1 cellular context compared by ENCODE assay signal in genomic region chr17:18037482-18037881, GRCh38.
A peak's percentile ranks its signal among the peaks of the same experiment; 100 is the strongest.
TF ChIP-seq lines count a peak whose summit lies in the region.

No MANE protein-coding gene starts in this region.

TF ChIP-seq in GM12878, 131 proteins besides CTCF, POLR2A, EP300 and RAD21:
- no peak for TF ChIP-seq FOXK2 (IDR thresholded peaks at IDR 0.05)
- TF ChIP-seq TAF1 (IDR thresholded peaks at IDR 0.05; ENCODE audit: borderline replicate concordance, low read depth, low read length), result no peak
- TF ChIP-seq SMARCA5 (IDR thresholded peaks at IDR 0.05), result 0 out of 2 replicates have a peak, but pooled peaks have one; percentile 55
- TF ChIP-seq SPI1 (IDR thresholded peaks at IDR 0.05; ENCODE audit: borderline replicate concordance, insufficient read depth, low read depth, low read length), result peak; percentile 47; the same call in 1 of the 2 replicates
- no peak for TF ChIP-seq ATF3 (IDR thresholded peaks at IDR 0.05; ENCODE audit: borderline replicate concordance, extremely low read depth, low read depth, low read length)
- no peak for TF ChIP-seq BRCA1 (IDR thresholded peaks at IDR 0.05; ENCODE audit: low read depth, low read length)
- no peak for TF ChIP-seq CBX5 (IDR thresholded peaks at IDR 0.05; ENCODE audit: low read depth)
- 0 out of 2 replicates have a peak, but pooled peaks have one; percentile 36 for TF ChIP-seq HDGF (IDR thresholded peaks at IDR 0.05)
- TF ChIP-seq NKRF (conservative IDR thresholded peaks at IDR 0.05), result 0 out of 2 replicates have a peak, but pooled peaks have one; percentile 32
- TF ChIP-seq CEBPZ (IDR thresholded peaks at IDR 0.05; ENCODE audit: low read depth, low read length), result no peak
- no peak for TF ChIP-seq NBN (IDR thresholded peaks at IDR 0.05)
- no peak for TF ChIP-seq PML (IDR thresholded peaks at IDR 0.05; ENCODE audit: low read length)
- no peak for TF ChIP-seq SMC3 (IDR thresholded peaks at IDR 0.05; ENCODE audit: borderline replicate concordance, low read length)
- TF ChIP-seq IKZF2 (IDR thresholded peaks at IDR 0.05), result peak; percentile 9 to 33; a peak in 1 of 4 replicates
- no peak for TF ChIP-seq SIN3A (IDR thresholded peaks at IDR 0.05; ENCODE audit: low read depth, low read length)
- TF ChIP-seq ZNF687 (IDR thresholded peaks at IDR 0.05), result no peak
